Comparison of ENCODE assay signal across 17 cellular contexts in the genomic region with DNA sequence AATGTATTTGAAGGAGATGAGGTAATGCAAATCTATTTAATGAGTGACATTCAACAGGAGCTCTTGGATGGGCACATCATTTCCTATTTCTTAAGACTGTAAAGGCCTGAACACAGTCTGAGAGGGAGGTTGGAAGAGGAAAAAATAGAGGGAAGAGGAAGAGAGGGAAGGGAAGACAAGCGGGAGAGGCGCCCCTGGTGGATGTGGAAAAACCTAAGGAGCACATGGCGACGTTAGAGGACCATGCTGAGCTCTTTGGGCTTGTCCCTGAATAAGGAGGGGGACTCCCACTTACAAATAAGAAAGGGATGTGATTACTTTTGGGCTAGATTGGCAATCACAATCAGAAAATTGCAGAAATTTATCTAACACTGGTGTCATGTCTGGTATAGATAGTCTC. TPM values are rescaled to one million over a fixed set of nuclear protein-coding genes. Genes with fewer than 3 reads are reported as not detected.
DNase-seq lines count a peak whose midpoint lies in the region; ATAC-seq and TF ChIP-seq lines count a peak whose summit lies in the region.
"Had no signal": no experiment of that assay in that cellular context is flagged by ENCODE, and none has a peak within 500 bp of the region (broad histone marks: within the 10 kb centered on the region; RNA-seq: fewer than 3 reads in every experiment).

No MANE protein-coding gene starts in this region.

- intact Hi-C loops in dendritic cell treated with granulocyte-macrophage colony-stimulating factor and Interleukin-4, amounts not matched to agents 40 ng/mL and 50 ng/mL, for 4 days (cut with micrococcal nuclease) = loop anchor here (10.0 kb wide), 1 partner anchor 64 kb away; a partner anchor contains a TSS

- no peak overlapping the region for H3K27ac Mint-ChIP-seq in H9
- peak overlapping the region; percentile 52 for H3K27ac Mint-ChIP-seq in dendritic cell treated with granulocyte-macrophage colony-stimulating factor and Interleukin-4, amounts not matched to agents 40 ng/mL and 50 ng/mL, for 4 days
- H3K27ac Mint-ChIP-seq in chondrocyte (ENCODE audit: unreplicated experiment) = no peak overlapping the region
- H3K27ac Mint-ChIP-seq: CD4-positive, alpha-beta T cell; IgD-negative memory B cell had no signal

- no peak overlapping the region for H2BK120ac ChIP-seq in H9 (ENCODE audit: low read depth, low read length, poor library complexity, severe bottlenecking)

- H3K27me3 Mint-ChIP-seq in H9 (ENCODE audit: low read depth) (peaks cover 2% of the 10 kb centered on the region), chondrocyte (ENCODE audit: low read depth) (no peaks in the 10 kb centered on the region)
- no peaks in the 10 kb centered on the region for H3K27me3 Mint-ChIP-seq in dendritic cell treated with granulocyte-macrophage colony-stimulating factor and Interleukin-4, amounts not matched to agents 40 ng/mL and 50 ng/mL, for 4 days

- ATAC-seq in GM21360 (IDR thresholded peaks at IDR 0.05; ENCODE audit: unreplicated experiment) = no peak

- H3K23ac ChIP-seq in H9 (ENCODE audit: insufficient read length, low read depth, low read length) = no peak overlapping the region

- H2BK20ac ChIP-seq in H9 (ENCODE audit: low read depth, low read length, poor library complexity, severe bottlenecking) = no peak overlapping the region

- H3K9me3 Mint-ChIP-seq in H9 (0 out of 5 replicates have a peak, but pooled peaks cover 0 to 2% of the 10 kb centered on the region in 2 experiments), chondrocyte (ENCODE audit: low read depth) (no peaks in the 10 kb centered on the region)
- no peaks in the 10 kb centered on the region for H3K9me3 Mint-ChIP-seq in dendritic cell treated with granulocyte-macrophage colony-stimulating factor and Interleukin-4, amounts not matched to agents 40 ng/mL and 50 ng/mL, for 4 days
- H3K9me3 Mint-ChIP-seq: CD4-positive, alpha-beta T cell had no signal

- no peak overlapping the region for H3T11ph ChIP-seq in H9 (ENCODE audit: low read length)

- H3K4ac ChIP-seq in H9 (ENCODE audit: low read depth, low read length) = no peak overlapping the region

- H3K4me2 ChIP-seq in H9 (ENCODE audit: insufficient read depth, insufficient read length, low read length) (no peak overlapping the region), osteoblast (ENCODE audit: insufficient read depth, low read length) (no peak overlapping the region)
- H3K4me2 ChIP-seq: BLaER1 treated with 17β-estradiol and CSF1 and Interleukin-3, amounts not matched to agents 10 nM and 100 nM; KMS-11 had no signal

- no peak overlapping the region for H3K18ac ChIP-seq in H9 (ENCODE audit: insufficient read length, low read depth, low read length)

- H3K23me2 ChIP-seq in H9 (ENCODE audit: insufficient read length, low read depth, low read length, poor library complexity, severe bottlenecking) = no peaks in the 10 kb centered on the region

- H3K56ac ChIP-seq in H9 (ENCODE audit: insufficient read length, low read depth, low read length) = no peak overlapping the region

- H3K4me3 Mint-ChIP-seq in H9 = no peak overlapping the region
- no peak overlapping the region for H3K4me3 Mint-ChIP-seq in dendritic cell treated with granulocyte-macrophage colony-stimulating factor and Interleukin-4, amounts not matched to agents 40 ng/mL and 50 ng/mL, for 4 days
- no peak overlapping the region for H3K4me3 Mint-ChIP-seq in chondrocyte (ENCODE audit: unreplicated experiment)
- H3K4me3 Mint-ChIP-seq: CD4-positive, alpha-beta T cell; IgD-negative memory B cell had no signal

- WGBS in H9 (ENCODE audit: extremely low coverage, insufficient read length, low lambda C conversion rate) = no CpG with 5 or more reads among the region's 4 CpGs

- H2BK15ac ChIP-seq in H9 (ENCODE audit: low read depth, low read length) = no peak overlapping the region

- H3K36me3 ChIP-seq in osteoblast (ENCODE audit: insufficient read depth, low read length) = no peaks in the 10 kb centered on the region
- H3K36me3 ChIP-seq: BLaER1 treated with 17β-estradiol and CSF1 and Interleukin-3, amounts not matched to agents 10 nM and 100 nM had no signal

- H2AFZ ChIP-seq in H9 (ENCODE audit: low read length) (no peak overlapping the region), osteoblast (ENCODE audit: low read length) (no peak overlapping the region)
- H2AFZ ChIP-seq: GM23248 had no signal

- H3K4me3 ChIP-seq in osteoblast (ENCODE audit: insufficient read depth, low read length) = no peak overlapping the region
- H3K4me3 ChIP-seq: BLaER1 treated with 17β-estradiol and CSF1 and Interleukin-3, amounts not matched to agents 10 nM and 100 nM; GM23248 had no signal

- H4K5ac ChIP-seq in H9 (ENCODE audit: insufficient read length, low read depth, low read length) = no peak overlapping the region

- no peaks in the 10 kb centered on the region for H3K27me3 ChIP-seq in H9 (ENCODE audit: insufficient read depth, low read length)
- H3K27me3 ChIP-seq in osteoblast (ENCODE audit: insufficient read depth, low read length) = peaks cover 1% of the 10 kb centered on the region
- H3K27me3 ChIP-seq: BLaER1 treated with 17β-estradiol and CSF1 and Interleukin-3, amounts not matched to agents 10 nM and 100 nM had no signal

- no peaks in the 10 kb centered on the region for H3K79me1 ChIP-seq in H9 (ENCODE audit: insufficient read depth, low read depth, low read length, poor library complexity, severe bottlenecking)

- H4K20me1 ChIP-seq in H9 (ENCODE audit: control insufficient read depth, insufficient read depth, insufficient read length) = no peaks in the 10 kb centered on the region
- no peaks in the 10 kb centered on the region for H4K20me1 ChIP-seq in osteoblast (ENCODE audit: insufficient read depth, low read length)
- H4K20me1 ChIP-seq: BLaER1 treated with 17β-estradiol and CSF1 and Interleukin-3, amounts not matched to agents 10 nM and 100 nM had no signal

- no peak overlapping the region for H2BK5ac ChIP-seq in H9 (ENCODE audit: insufficient read length, low read length)

- H3K27ac ChIP-seq in C4-2B = no peak overlapping the region
- no peak overlapping the region for H3K27ac ChIP-seq in H9 (ENCODE audit: insufficient read length, low read depth, low read length)
- no peak overlapping the region for H3K27ac ChIP-seq in osteoblast (ENCODE audit: low read depth, low read length)
- H3K27ac ChIP-seq: BLaER1 treated with 17β-estradiol and CSF1 and Interleukin-3, amounts not matched to agents 10 nM and 100 nM; GM23248; KMS-11 had no signal

- H3K4me1 ChIP-seq in H9 (ENCODE audit: insufficient read depth, low read length) = no peaks in the 10 kb centered on the region
- no peaks in the 10 kb centered on the region for H3K4me1 ChIP-seq in osteoblast (ENCODE audit: insufficient read depth, low read length)

- no peaks in the 10 kb centered on the region for H3K9me3 ChIP-seq in H9 (ENCODE audit: control insufficient read depth, low read depth, low read length)
- no peaks in the 10 kb centered on the region for H3K9me3 ChIP-seq in osteoblast (ENCODE audit: low read depth, low read length)
- H3K9me3 ChIP-seq: BLaER1 treated with 17β-estradiol and CSF1 and Interleukin-3, amounts not matched to agents 10 nM and 100 nM had no signal

- DNase-seq in H9 = no peak
- DNase-seq in osteoblast (ENCODE audit: insufficient read length, low spot score, missing footprints) = peak; percentile 35
- no peak for DNase-seq in hippocampal formation (lab: John Stamatoyannopoulos, UW)
- no peak for DNase-seq in chondrocyte (ENCODE audit: low spot score)
- DNase-seq: Calu3; CD4-positive, alpha-beta T cell; DMS 273 treated with DMSO at 0.1 percent for 48 hours; GM23248; HCEC 1CT had no signal

- H3K79me2 ChIP-seq in H9 (ENCODE audit: insufficient read depth, low read length) (no peaks in the 10 kb centered on the region), osteoblast (ENCODE audit: insufficient read depth, low read length) (no peaks in the 10 kb centered on the region)

- no peak overlapping the region for H2AK5ac ChIP-seq in H9 (ENCODE audit: insufficient read length, low read length)

- TF ChIP-seq CTCF in C4-2B (conservative IDR thresholded peaks at IDR 0.05) = peak; percentile 29
- TF ChIP-seq CTCF in H9 (conservative IDR thresholded peaks at IDR 0.05) = peak; percentile 43
- TF ChIP-seq CTCF in osteoblast (IDR thresholded peaks at IDR 0.05; ENCODE audit: extremely low read depth, low read depth, low read length) = peak; percentile 6
- no peak for TF ChIP-seq CTCF in chondrocyte (IDR thresholded peaks at IDR 0.05)

- H3K4me1 Mint-ChIP-seq in H9 (peaks cover 7 to 12% of the 10 kb centered on the region in 2 experiments), chondrocyte (ENCODE audit: low read depth) (peaks cover under 1% of the 10 kb centered on the region)
- peaks cover 40% of the 10 kb centered on the region for H3K4me1 Mint-ChIP-seq in dendritic cell treated with granulocyte-macrophage colony-stimulating factor and Interleukin-4, amounts not matched to agents 40 ng/mL and 50 ng/mL, for 4 days (ENCODE audit: low read depth)

- no peak overlapping the region for H2BK12ac ChIP-seq in H9 (ENCODE audit: insufficient read length, low read depth, low read length)

- H3K36me3 Mint-ChIP-seq in H9 (ENCODE audit: insufficient read depth in 1 of 3, low read depth in 3 of 3) (no peaks in the 10 kb centered on the region), chondrocyte (ENCODE audit: low read depth) (no peaks in the 10 kb centered on the region)
- H3K36me3 Mint-ChIP-seq in dendritic cell treated with granulocyte-macrophage colony-stimulating factor and Interleukin-4, amounts not matched to agents 40 ng/mL and 50 ng/mL, for 4 days (ENCODE audit: low read depth) = no peaks in the 10 kb centered on the region
- H3K36me3 Mint-ChIP-seq: IgD-negative memory B cell had no signal

- H4K8ac ChIP-seq in H9 (replicated peaks; ENCODE audit: insufficient read length, low read depth, low read length) = no peak overlapping the region

- H4K91ac ChIP-seq in H9 (ENCODE audit: insufficient read length, low read depth, low read length) = no peak overlapping the region

- H3K14ac ChIP-seq in H9 (ENCODE audit: insufficient read depth, low read length) = no peak overlapping the region

- no peak overlapping the region for H3K9ac ChIP-seq in H9 (ENCODE audit: extremely low read depth, insufficient read length, low read length)
- H3K9ac ChIP-seq: BLaER1 treated with 17β-estradiol and CSF1 and Interleukin-3, amounts not matched to agents 10 nM and 100 nM; GM23248; KMS-11 had no signal

RNA-seq across cellular contexts. Expression of a gene that starts 19.6 kb away (rescaled TPM):
- total RNA-seq in H9 (2021) (not detected in 2 replicates), osteoblast (not detected in 2 replicates), chondrocyte (not detected in 3 replicates)
- total RNA-seq: CD4-positive, alpha-beta T cell; Daoy; GM23248; HT-29 had no signal

RNA-seq across cellular contexts. Expression of a gene that starts 26.1 kb away (rescaled TPM):
- 0.35 TPM in 1 of 2 replicates, not detected in the other for total RNA-seq in H9 (2021)
- under 0.01 TPM in 2 replicates for total RNA-seq in osteoblast
- not detected in 3 replicates for total RNA-seq in chondrocyte
- total RNA-seq: GM23248, HT-29 had no signal

RNA-seq across cellular contexts. Expression of a gene that starts 29.8 kb away (rescaled TPM):
- 43.1 and 44.5 TPM in 2 replicates for total RNA-seq in H9 (2021)
- total RNA-seq in osteoblast = 17.1 and 19.9 TPM in 2 replicates
- total RNA-seq in chondrocyte = 29.0 to 31.1 TPM (median 30.6 TPM) in 3 replicates
